ENCODE assay signal across 1 cellular context in the genomic region with DNA sequence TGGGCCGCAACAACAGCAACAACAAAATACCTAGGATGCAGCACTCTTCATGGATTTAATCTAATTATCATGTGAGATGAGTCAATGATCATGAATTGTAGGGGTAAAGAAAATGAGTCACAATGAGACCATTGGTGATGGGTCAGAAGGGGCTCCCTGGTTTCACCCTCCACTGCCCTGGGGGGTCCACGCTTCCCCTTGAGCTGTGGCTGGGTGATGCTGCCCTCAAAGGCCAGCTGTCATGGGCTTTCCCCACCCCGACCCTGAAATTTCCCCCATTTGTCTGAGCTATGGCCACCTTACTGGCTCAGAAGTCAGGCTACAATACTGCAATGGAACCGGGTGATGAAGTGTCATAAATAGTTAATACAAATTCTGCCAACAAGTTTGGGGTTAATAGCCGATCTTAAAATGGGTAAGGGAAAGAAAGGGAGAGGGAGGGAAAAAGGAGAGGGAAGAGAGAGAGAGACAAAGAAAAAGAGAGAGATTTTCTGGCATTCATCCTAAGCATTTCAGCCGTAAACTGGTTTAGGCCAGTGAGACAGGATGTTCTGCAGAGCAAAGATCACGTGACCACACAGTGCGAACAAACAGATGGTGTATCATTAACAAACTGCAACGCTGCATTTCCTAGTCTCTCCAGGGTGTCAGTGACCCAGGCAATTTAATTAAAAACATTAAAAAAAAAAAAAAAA.
TF ChIP-seq lines count a peak whose summit lies in the region.

No MANE protein-coding gene starts in this region.

TF ChIP-seq in HepG2, 621 proteins besides CTCF, POLR2A, EP300 and RAD21 (continued from another document and continues in another):
- TF ChIP-seq, protein P1, sequence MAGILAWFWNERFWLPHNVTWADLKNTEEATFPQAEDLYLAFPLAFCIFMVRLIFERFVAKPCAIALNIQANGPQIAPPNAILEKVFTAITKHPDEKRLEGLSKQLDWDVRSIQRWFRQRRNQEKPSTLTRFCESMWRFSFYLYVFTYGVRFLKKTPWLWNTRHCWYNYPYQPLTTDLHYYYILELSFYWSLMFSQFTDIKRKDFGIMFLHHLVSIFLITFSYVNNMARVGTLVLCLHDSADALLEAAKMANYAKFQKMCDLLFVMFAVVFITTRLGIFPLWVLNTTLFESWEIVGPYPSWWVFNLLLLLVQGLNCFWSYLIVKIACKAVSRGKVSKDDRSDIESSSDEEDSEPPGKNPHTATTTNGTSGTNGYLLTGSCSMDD (CRISPR knock-in tag; IDR thresholded peaks at IDR 0.05): no peak
- TF ChIP-seq ZNF850 (CRISPR knock-in tag; conservative IDR thresholded peaks at IDR 0.05) (no peak), ZNF75D (CRISPR knock-in tag; IDR thresholded peaks at IDR 0.05; ENCODE audit: borderline replicate concordance) (no peak), HNRNPK (IDR thresholded peaks at IDR 0.05; ENCODE audit: low read depth, low read length, poor library complexity, severe bottlenecking) (peak; percentile 25), FOXC1 (CRISPR knock-in tag; IDR thresholded peaks at IDR 0.05; ENCODE audit: borderline replicate concordance) (peak; percentile 14), ZNF296 (CRISPR knock-in tag; conservative IDR thresholded peaks at IDR 0.05) (no peak), CEBPG (CRISPR knock-in tag; IDR thresholded peaks at IDR 0.05) (0 out of 2 replicates have a peak, but pooled peaks have one; percentile 16), ZNF615 (CRISPR knock-in tag; IDR thresholded peaks at IDR 0.05; ENCODE audit: borderline replicate concordance) (no peak), ZFAT (CRISPR knock-in tag; conservative IDR thresholded peaks at IDR 0.05) (no peak), FOSL1 (CRISPR knock-in tag; IDR thresholded peaks at IDR 0.05; ENCODE audit: borderline replicate concordance) (no peak), ZNF343 (CRISPR knock-in tag; IDR thresholded peaks at IDR 0.05) (no peak), SOX6 (IDR thresholded peaks at IDR 0.05) (no peak), SOX6 (CRISPR knock-in tag; IDR thresholded peaks at IDR 0.05) (no peak; the same call in 1 of the 2 replicates), ZNF326 (CRISPR knock-in tag; IDR thresholded peaks at IDR 0.05; ENCODE audit: borderline replicate concordance) (no peak), ZNF781 (CRISPR knock-in tag; IDR thresholded peaks at IDR 0.05; ENCODE audit: borderline replicate concordance, not compliant biosample characterization) (no peak), ZNF431 (CRISPR knock-in tag; IDR thresholded peaks at IDR 0.05; ENCODE audit: borderline replicate concordance, low read depth) (no peak), ZNF468 (CRISPR knock-in tag; IDR thresholded peaks at IDR 0.05) (no peak), SP2 (CRISPR knock-in tag; IDR thresholded peaks at IDR 0.05) (no peak), ZMAT3 (CRISPR knock-in tag; conservative IDR thresholded peaks at IDR 0.05) (no peak), SIN3B (IDR thresholded peaks at IDR 0.05; ENCODE audit: low read length) (no peak), RORA (CRISPR knock-in tag; IDR thresholded peaks at IDR 0.05) (no peak), GLI4 (CRISPR knock-in tag; IDR thresholded peaks at IDR 0.05; ENCODE audit: borderline replicate concordance) (no peak), ZNF746 (CRISPR knock-in tag; IDR thresholded peaks at IDR 0.05) (no peak; the same call in 1 of the 2 replicates), POLR2AphosphoS2 (IDR thresholded peaks at IDR 0.05; ENCODE audit: low read depth, low read length) (no peak), HMG20B (CRISPR knock-in tag; conservative IDR thresholded peaks at IDR 0.05) (no peak), ZBTB21 (CRISPR knock-in tag; IDR thresholded peaks at IDR 0.05) (no peak), ZNF572 (CRISPR knock-in tag; IDR thresholded peaks at IDR 0.05) (no peak), SP5 (CRISPR knock-in tag; IDR thresholded peaks at IDR 0.05; ENCODE audit: borderline replicate concordance, low read depth) (0 out of 2 replicates have a peak, but pooled peaks have one; percentile 12), POLR2G (IDR thresholded peaks at IDR 0.05; ENCODE audit: low read depth, low read length) (peak; percentile 40; the same call in 1 of the 2 replicates), TGIF2 (CRISPR knock-in tag; IDR thresholded peaks at IDR 0.05) (no peak), GABPA (IDR thresholded peaks at IDR 0.05; ENCODE audit: low read depth, low read length) (no peak), GABPA (CRISPR knock-in tag; IDR thresholded peaks at IDR 0.05; ENCODE audit: low read depth) (0 out of 2 replicates have a peak, but pooled peaks have one; percentile 16), HDAC2 (CRISPR knock-in tag; IDR thresholded peaks at IDR 0.05) (no peak), ZNF331 (CRISPR knock-in tag; IDR thresholded peaks at IDR 0.05) (peak; percentile 42), TBP (CRISPR knock-in tag; IDR thresholded peaks at IDR 0.05) (no peak), PLRG1 (conservative IDR thresholded peaks at IDR 0.05) (no peak), ZNF547 (CRISPR knock-in tag; IDR thresholded peaks at IDR 0.05) (no peak), ZNF160 (CRISPR knock-in tag; IDR thresholded peaks at IDR 0.05) (no peak; the same call in 1 of the 2 replicates), ZNF274 (CRISPR knock-in tag; IDR thresholded peaks at IDR 0.05) (no peak)
- TF ChIP-seq, protein P2, sequence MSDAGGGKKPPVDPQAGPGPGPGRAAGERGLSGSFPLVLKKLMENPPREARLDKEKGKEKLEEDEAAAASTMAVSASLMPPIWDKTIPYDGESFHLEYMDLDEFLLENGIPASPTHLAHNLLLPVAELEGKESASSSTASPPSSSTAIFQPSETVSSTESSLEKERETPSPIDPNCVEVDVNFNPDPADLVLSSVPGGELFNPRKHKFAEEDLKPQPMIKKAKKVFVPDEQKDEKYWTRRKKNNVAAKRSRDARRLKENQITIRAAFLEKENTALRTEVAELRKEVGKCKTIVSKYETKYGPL (CRISPR knock-in tag; IDR thresholded peaks at IDR 0.05): no peak
- TF ChIP-seq, protein P3, sequence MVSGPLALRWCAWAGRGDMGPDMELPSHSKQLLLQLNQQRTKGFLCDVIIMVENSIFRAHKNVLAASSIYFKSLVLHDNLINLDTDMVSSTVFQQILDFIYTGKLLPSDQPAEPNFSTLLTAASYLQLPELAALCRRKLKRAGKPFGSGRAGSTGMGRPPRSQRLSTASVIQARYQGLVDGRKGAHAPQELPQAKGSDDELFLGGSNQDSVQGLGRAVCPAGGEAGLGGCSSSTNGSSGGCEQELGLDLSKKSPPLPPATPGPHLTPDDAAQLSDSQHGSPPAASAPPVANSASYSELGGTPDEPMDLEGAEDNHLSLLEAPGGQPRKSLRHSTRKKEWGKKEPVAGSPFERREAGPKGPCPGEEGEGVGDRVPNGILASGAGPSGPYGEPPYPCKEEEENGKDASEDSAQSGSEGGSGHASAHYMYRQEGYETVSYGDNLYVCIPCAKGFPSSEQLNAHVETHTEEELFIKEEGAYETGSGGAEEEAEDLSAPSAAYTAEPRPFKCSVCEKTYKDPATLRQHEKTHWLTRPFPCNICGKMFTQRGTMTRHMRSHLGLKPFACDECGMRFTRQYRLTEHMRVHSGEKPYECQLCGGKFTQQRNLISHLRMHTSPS (CRISPR knock-in tag; IDR thresholded peaks at IDR 0.05; ENCODE audit: low read depth): no peak
- TF ChIP-seq, protein P4, sequence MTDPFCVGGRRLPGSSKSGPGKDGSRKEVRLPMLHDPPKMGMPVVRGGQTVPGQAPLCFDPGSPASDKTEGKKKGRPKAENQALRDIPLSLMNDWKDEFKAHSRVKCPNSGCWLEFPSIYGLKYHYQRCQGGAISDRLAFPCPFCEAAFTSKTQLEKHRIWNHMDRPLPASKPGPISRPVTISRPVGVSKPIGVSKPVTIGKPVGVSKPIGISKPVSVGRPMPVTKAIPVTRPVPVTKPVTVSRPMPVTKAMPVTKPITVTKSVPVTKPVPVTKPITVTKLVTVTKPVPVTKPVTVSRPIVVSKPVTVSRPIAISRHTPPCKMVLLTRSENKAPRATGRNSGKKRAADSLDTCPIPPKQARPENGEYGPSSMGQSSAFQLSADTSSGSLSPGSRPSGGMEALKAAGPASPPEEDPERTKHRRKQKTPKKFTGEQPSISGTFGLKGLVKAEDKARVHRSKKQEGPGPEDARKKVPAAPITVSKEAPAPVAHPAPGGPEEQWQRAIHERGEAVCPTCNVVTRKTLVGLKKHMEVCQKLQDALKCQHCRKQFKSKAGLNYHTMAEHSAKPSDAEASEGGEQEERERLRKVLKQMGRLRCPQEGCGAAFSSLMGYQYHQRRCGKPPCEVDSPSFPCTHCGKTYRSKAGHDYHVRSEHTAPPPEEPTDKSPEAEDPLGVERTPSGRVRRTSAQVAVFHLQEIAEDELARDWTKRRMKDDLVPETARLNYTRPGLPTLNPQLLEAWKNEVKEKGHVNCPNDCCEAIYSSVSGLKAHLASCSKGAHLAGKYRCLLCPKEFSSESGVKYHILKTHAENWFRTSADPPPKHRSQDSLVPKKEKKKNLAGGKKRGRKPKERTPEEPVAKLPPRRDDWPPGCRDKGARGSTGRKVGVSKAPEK (CRISPR knock-in tag; IDR thresholded peaks at IDR 0.05; ENCODE audit: borderline replicate concordance): no peak
- TF ChIP-seq, protein P5, sequence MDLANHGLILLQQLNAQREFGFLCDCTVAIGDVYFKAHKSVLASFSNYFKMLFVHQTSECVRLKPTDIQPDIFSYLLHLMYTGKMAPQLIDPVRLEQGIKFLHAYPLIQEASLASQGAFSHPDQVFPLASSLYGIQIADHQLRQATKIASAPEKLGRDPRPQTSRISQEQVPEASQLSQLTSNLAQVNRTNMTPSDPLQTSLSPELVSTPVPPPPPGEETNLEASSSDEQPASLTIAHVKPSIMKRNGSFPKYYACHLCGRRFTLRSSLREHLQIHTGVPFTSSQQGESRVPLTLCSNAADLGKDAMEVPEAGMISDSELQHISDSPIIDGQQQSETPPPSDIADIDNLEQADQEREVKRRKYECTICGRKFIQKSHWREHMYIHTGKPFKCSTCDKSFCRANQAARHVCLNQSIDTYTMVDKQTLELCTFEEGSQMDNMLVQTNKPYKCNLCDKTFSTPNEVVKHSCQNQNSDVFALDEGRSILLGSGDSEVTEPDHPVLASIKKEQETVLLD (CRISPR knock-in tag; IDR thresholded peaks at IDR 0.05; ENCODE audit: low read depth): no peak
- TF ChIP-seq, protein P6, sequence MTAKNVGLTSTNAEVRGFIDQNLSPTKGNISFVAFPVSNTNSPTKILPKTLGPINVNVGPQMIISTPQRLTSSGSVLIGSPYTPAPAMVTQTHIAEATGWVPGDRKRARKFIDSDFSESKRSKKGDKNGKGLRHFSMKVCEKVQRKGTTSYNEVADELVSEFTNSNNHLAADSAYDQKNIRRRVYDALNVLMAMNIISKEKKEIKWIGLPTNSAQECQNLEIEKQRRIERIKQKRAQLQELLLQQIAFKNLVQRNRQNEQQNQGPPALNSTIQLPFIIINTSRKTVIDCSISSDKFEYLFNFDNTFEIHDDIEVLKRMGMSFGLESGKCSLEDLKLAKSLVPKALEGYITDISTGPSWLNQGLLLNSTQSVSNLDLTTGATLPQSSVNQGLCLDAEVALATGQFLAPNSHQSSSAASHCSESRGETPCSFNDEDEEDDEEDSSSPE (CRISPR knock-in tag; IDR thresholded peaks at IDR 0.05): no peak
- TF ChIP-seq, protein P7, sequence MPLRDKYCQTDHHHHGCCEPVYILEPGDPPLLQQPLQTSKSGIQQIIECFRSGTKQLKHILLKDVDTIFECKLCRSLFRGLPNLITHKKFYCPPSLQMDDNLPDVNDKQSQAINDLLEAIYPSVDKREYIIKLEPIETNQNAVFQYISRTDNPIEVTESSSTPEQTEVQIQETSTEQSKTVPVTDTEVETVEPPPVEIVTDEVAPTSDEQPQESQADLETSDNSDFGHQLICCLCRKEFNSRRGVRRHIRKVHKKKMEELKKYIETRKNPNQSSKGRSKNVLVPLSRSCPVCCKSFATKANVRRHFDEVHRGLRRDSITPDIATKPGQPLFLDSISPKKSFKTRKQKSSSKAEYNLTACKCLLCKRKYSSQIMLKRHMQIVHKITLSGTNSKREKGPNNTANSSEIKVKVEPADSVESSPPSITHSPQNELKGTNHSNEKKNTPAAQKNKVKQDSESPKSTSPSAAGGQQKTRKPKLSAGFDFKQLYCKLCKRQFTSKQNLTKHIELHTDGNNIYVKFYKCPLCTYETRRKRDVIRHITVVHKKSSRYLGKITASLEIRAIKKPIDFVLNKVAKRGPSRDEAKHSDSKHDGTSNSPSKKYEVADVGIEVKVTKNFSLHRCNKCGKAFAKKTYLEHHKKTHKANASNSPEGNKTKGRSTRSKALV (CRISPR knock-in tag; IDR thresholded peaks at IDR 0.05): no peak
- TF ChIP-seq, protein P8, sequence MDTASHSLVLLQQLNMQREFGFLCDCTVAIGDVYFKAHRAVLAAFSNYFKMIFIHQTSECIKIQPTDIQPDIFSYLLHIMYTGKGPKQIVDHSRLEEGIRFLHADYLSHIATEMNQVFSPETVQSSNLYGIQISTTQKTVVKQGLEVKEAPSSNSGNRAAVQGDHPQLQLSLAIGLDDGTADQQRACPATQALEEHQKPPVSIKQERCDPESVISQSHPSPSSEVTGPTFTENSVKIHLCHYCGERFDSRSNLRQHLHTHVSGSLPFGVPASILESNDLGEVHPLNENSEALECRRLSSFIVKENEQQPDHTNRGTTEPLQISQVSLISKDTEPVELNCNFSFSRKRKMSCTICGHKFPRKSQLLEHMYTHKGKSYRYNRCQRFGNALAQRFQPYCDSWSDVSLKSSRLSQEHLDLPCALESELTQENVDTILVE (CRISPR knock-in tag; IDR thresholded peaks at IDR 0.05): no peak
- TF ChIP-seq, protein P9, sequence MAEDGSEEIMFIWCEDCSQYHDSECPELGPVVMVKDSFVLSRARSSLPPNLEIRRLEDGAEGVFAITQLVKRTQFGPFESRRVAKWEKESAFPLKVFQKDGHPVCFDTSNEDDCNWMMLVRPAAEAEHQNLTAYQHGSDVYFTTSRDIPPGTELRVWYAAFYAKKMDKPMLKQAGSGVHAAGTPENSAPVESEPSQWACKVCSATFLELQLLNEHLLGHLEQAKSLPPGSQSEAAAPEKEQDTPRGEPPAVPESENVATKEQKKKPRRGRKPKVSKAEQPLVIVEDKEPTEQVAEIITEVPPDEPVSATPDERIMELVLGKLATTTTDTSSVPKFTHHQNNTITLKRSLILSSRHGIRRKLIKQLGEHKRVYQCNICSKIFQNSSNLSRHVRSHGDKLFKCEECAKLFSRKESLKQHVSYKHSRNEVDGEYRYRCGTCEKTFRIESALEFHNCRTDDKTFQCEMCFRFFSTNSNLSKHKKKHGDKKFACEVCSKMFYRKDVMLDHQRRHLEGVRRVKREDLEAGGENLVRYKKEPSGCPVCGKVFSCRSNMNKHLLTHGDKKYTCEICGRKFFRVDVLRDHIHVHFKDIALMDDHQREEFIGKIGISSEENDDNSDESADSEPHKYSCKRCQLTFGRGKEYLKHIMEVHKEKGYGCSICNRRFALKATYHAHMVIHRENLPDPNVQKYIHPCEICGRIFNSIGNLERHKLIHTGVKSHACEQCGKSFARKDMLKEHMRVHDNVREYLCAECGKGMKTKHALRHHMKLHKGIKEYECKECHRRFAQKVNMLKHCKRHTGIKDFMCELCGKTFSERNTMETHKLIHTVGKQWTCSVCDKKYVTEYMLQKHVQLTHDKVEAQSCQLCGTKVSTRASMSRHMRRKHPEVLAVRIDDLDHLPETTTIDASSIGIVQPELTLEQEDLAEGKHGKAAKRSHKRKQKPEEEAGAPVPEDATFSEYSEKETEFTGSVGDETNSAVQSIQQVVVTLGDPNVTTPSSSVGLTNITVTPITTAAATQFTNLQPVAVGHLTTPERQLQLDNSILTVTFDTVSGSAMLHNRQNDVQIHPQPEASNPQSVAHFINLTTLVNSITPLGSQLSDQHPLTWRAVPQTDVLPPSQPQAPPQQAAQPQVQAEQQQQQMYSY (CRISPR knock-in tag; IDR thresholded peaks at IDR 0.05): no peak
- TF ChIP-seq, protein P10, sequence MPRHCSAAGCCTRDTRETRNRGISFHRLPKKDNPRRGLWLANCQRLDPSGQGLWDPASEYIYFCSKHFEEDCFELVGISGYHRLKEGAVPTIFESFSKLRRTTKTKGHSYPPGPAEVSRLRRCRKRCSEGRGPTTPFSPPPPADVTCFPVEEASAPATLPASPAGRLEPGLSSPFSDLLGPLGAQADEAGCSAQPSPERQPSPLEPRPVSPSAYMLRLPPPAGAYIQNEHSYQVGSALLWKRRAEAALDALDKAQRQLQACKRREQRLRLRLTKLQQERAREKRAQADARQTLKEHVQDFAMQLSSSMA (CRISPR knock-in tag; IDR thresholded peaks at IDR 0.05): no peak
